In genomic region chr2:149331023-149331400, GRCh38 we compare ENCODE assay signal across 10 cellular contexts. TPM values are rescaled to one million over a fixed set of nuclear protein-coding genes. Genes with fewer than 3 reads are reported as not detected.
DNase-seq lines count a peak whose midpoint lies in the region; FAIRE-seq and TF ChIP-seq lines count a peak whose summit lies in the region.
"Had no signal": no experiment of that assay in that cellular context is flagged by ENCODE, and none has a peak within 500 bp of the region (broad histone marks: within the 10 kb centered on the region; RNA-seq: fewer than 3 reads in every experiment).

No MANE protein-coding gene starts in this region.

- peaks cover 3% of the 10 kb centered on the region for H3K27me3 Mint-ChIP-seq in neural progenitor cell (ENCODE audit: insufficient read depth, low read depth)

- H3K79me2 ChIP-seq in endothelial cell of umbilical vein (ENCODE audit: control insufficient read depth, insufficient read depth, low read length) (no peaks in the 10 kb centered on the region), neural progenitor cell (ENCODE audit: low read depth) (no peaks in the 10 kb centered on the region), Karpas-422 (ENCODE audit: low read length) (no peaks in the 10 kb centered on the region)

- CTCF ChIA-PET in endothelial cell of umbilical vein (lab: Charles Lee) = interaction anchor here (1.5 to 2.7 kb wide), 3 partner anchors 35 to 314 kb away, joined by 3 to 18 read pairs (median 4); no protein-coding TSS in a partner anchor

- H3K36me3 Mint-ChIP-seq in neural progenitor cell = no peaks in the 10 kb centered on the region

- H3K27ac ChIP-seq in endothelial cell of umbilical vein (ENCODE audit: insufficient read depth, low read depth, low read length) (no peak overlapping the region), neural progenitor cell (no peak overlapping the region), Karpas-422 (ENCODE audit: low read length) (no peak overlapping the region)
- H3K27ac ChIP-seq: HL-60 had no signal

- H3K4me2 ChIP-seq in endothelial cell of umbilical vein (ENCODE audit: insufficient read depth, low read length) (peak overlapping the region; percentile 73), neural progenitor cell (peak overlapping the region; percentile 91), Karpas-422 (ENCODE audit: low read depth, low read length, poor library complexity, severe bottlenecking) (no peak overlapping the region)

- TF ChIP-seq POLR2A in endothelial cell of umbilical vein (IDR thresholded peaks at IDR 0.05; ENCODE audit: low read depth, low read length) = no peak

- peak overlapping the region; percentile 51 for H3K9ac ChIP-seq in endothelial cell of umbilical vein (replicated peaks; ENCODE audit: extremely low read depth, insufficient read depth, low read length)
- no peak overlapping the region for H3K9ac ChIP-seq in neural progenitor cell
- H3K9ac ChIP-seq in Karpas-422 (ENCODE audit: low read length) = no peak overlapping the region

- H3F3A ChIP-seq in neural progenitor cell (ENCODE audit: low read depth) = peaks cover 20% of the 10 kb centered on the region

- H3K27ac Mint-ChIP-seq in neural progenitor cell = peak overlapping the region; percentile 83
- H3K27ac Mint-ChIP-seq: activated CD4-positive, alpha-beta T cell treated with anti-CD3 and anti-CD28 coated beads, Interleukin-2, amount 10 ng/mL, durations not matched to agents 7 days and 5 days had no signal

- H3K9me2 ChIP-seq in Karpas-422 (replicated peaks; ENCODE audit: insufficient read depth, low read length) = no peaks in the 10 kb centered on the region

- H3K9me3 Mint-ChIP-seq in neural progenitor cell = no peaks in the 10 kb centered on the region
- H3K9me3 Mint-ChIP-seq: activated CD4-positive, alpha-beta T cell treated with anti-CD3 and anti-CD28 coated beads, Interleukin-2, amount 10 ng/mL, durations not matched to agents 7 days and 5 days had no signal

- no TSS peak for BruUV-seq in endothelial cell of umbilical vein (replicated peaks; lab: Mats Ljungman, UMichigan)

- no peaks in the 10 kb centered on the region for H3K9me1 ChIP-seq in endothelial cell of umbilical vein (replicated peaks; ENCODE audit: control insufficient read depth, extremely low read depth, insufficient read depth, low read length)

- peak overlapping the region; percentile 95 for H3K4me3 Mint-ChIP-seq in neural progenitor cell
- H3K4me3 Mint-ChIP-seq: activated CD4-positive, alpha-beta T cell treated with anti-CD3 and anti-CD28 coated beads, Interleukin-2, amount 10 ng/mL, durations not matched to agents 7 days and 5 days had no signal

- H3K27me3 ChIP-seq in endothelial cell of umbilical vein (ENCODE audit: control insufficient read depth in 2 of 2, insufficient read depth in 2 of 2, low read length in 2 of 2) (no peaks in the 10 kb centered on the region), neural progenitor cell (peaks cover 38% of the 10 kb centered on the region), Karpas-422 (ENCODE audit: low read length) (no peaks in the 10 kb centered on the region)

- POLR2A ChIA-PET in endothelial cell of umbilical vein (lab: Charles Lee) = no interaction called here

- H3K4me3 ChIP-seq in AG10803 (ENCODE audit: low read length) (peak overlapping the region; percentile 75), LNCaP clone FGC (ENCODE audit: low read depth, low read length) (peak overlapping the region; percentile 61), endothelial cell of umbilical vein (replicated peaks in 1 of 3; ENCODE audit: insufficient read depth in 1 of 3, low read depth in 1 of 3, low read length in 3 of 3) (peak overlapping the region; percentile 78 to 89 (median 87)), neural progenitor cell (peak overlapping the region; percentile 77), Karpas-422 (ENCODE audit: low read length) (no peak overlapping the region)

- H3K9me3 ChIP-seq in endothelial cell of umbilical vein (replicated peaks; ENCODE audit: control insufficient read depth, insufficient read depth, low read length) (no peaks in the 10 kb centered on the region), neural progenitor cell (ENCODE audit: low read depth) (no peaks in the 10 kb centered on the region), Karpas-422 (ENCODE audit: low read length) (no peaks in the 10 kb centered on the region)

- H3K36me3 ChIP-seq in endothelial cell of umbilical vein (ENCODE audit: control insufficient read depth in 2 of 2, extremely low read depth in 1 of 2, insufficient read depth in 2 of 2, low read length in 2 of 2) (no peaks in the 10 kb centered on the region), neural progenitor cell (no peaks in the 10 kb centered on the region), Karpas-422 (ENCODE audit: insufficient read depth, low read length) (no peaks in the 10 kb centered on the region)

- TF ChIP-seq CTCF in AG10803 (conservative IDR thresholded peaks at IDR 0.05; ENCODE audit: low read length) = no peak
- no peak for TF ChIP-seq CTCF in LNCaP clone FGC (IDR thresholded peaks at IDR 0.05; ENCODE audit: control insufficient read depth, extremely low read depth, insufficient read depth)
- no peak for TF ChIP-seq CTCF in endothelial cell of umbilical vein (IDR thresholded peaks at IDR 0.05; ENCODE audit: extremely low read depth in 1 of 2, insufficient read depth in 1 of 2, low read depth in 1 of 2, low read length in 2 of 2)
- TF ChIP-seq CTCF in neural progenitor cell (IDR thresholded peaks at IDR 0.05) = no peak

- no peaks in the 10 kb centered on the region for H4K20me1 ChIP-seq in endothelial cell of umbilical vein (replicated peaks; ENCODE audit: control insufficient read depth, extremely low read depth, insufficient read depth, low read length)
- H4K20me1 ChIP-seq in neural progenitor cell (ENCODE audit: low read depth) = peaks cover 11% of the 10 kb centered on the region
- no peaks in the 10 kb centered on the region for H4K20me1 ChIP-seq in Karpas-422 (ENCODE audit: insufficient read depth, low read depth, low read length)

- H2AFZ ChIP-seq in endothelial cell of umbilical vein (ENCODE audit: low read depth, low read length) (peak overlapping the region; percentile 89), neural progenitor cell (replicated peaks) (peak overlapping the region; percentile 92), Karpas-422 (ENCODE audit: low read length) (no peak overlapping the region)

- DNase-seq in AG10803 (ENCODE audit: low read depth) (no peak), LNCaP clone FGC (ENCODE audit: low read depth) (no peak), endothelial cell of umbilical vein (ENCODE audit: low read depth, low spot score) (no peak), neural progenitor cell (ENCODE audit: low spot score) (peak; percentile 13), RCC 7860 (ENCODE audit: low spot score) (no peak), Ammon's horn (ENCODE audit: low spot score) (no peak), Karpas-422 (no peak)
- DNase-seq in activated effector memory CD4-positive, alpha-beta T cell treated with Interleukin-2 at 50 U/mL for 16 hours = no peak
- DNase-seq: activated CD4-positive, alpha-beta T cell treated with anti-CD3 and anti-CD28 coated beads, Interleukin-2, amount 10 ng/mL, durations not matched to agents 7 days and 5 days had no signal

- FAIRE-seq in endothelial cell of umbilical vein (lab: Jason Lieb, UNC) (no peak), RCC 7860 (lab: Jason Lieb, UNC) (no peak)

- intact Hi-C loops in endothelial cell of umbilical vein (cut with micrococcal nuclease) = loop anchor here (5.0 to 10.0 kb wide), 2 partner anchors 231 to 1904 kb away; no protein-coding TSS in a partner anchor

- H3K4me1 ChIP-seq in endothelial cell of umbilical vein (ENCODE audit: control insufficient read depth, extremely low read depth, insufficient read depth, low read length) (peaks cover 12% of the 10 kb centered on the region), neural progenitor cell (peaks cover 7% of the 10 kb centered on the region), Karpas-422 (ENCODE audit: low read length) (no peaks in the 10 kb centered on the region)

- dilution Hi-C loops in endothelial cell of umbilical vein (cut with MboI; ENCODE audit: extremely low pct_ligation_motif_present, low sequenced_read_pairs) = no loop called here

- H3K4me1 Mint-ChIP-seq in neural progenitor cell = peaks cover 18% of the 10 kb centered on the region

TF ChIP-seq in endothelial cell of umbilical vein, 7 proteins besides CTCF, POLR2A, EP300 and RAD21:
- no peak for TF ChIP-seq MAX (IDR thresholded peaks at IDR 0.05; ENCODE audit: insufficient read depth, insufficient read length)
- no peak for TF ChIP-seq POLR2AphosphoS5 (IDR thresholded peaks at IDR 0.05; ENCODE audit: insufficient read depth, low read depth, low read length)
- TF ChIP-seq EZH2 (IDR thresholded peaks at IDR 0.05; ENCODE audit: borderline replicate concordance, low read depth, low read length, severe bottlenecking) = no peak
- TF ChIP-seq FOS (IDR thresholded peaks at IDR 0.05; ENCODE audit: borderline replicate concordance, insufficient read depth, low read length) = no peak
- no peak for TF ChIP-seq GATA2 (IDR thresholded peaks at IDR 0.05; ENCODE audit: insufficient read depth, insufficient read length, low read depth, low read length)
- no peak for TF ChIP-seq MYC (IDR thresholded peaks at IDR 0.05; ENCODE audit: low read depth, low read length)
TF ChIP-seq in endothelial cell of umbilical vein: peak in this region for 0.

RNA-seq across cellular contexts. Expression of gene LYPD6, which starts 0.6 kb away (rescaled TPM):
- 3.1 and 4.0 TPM in 2 replicates for total RNA-seq in endothelial cell of umbilical vein
- 3.0 and 3.3 TPM in 2 replicates for polyA plus RNA-seq in endothelial cell of umbilical vein
- 3.2 and 3.4 TPM in 2 replicates for polyA plus RNA-seq in endothelial cell of umbilical vein (2011; cell fraction: cytosol; rRNA removed)
- 3.8 TPM in 2 replicates for polyA plus RNA-seq in endothelial cell of umbilical vein (2011; cell fraction: nucleus; rRNA removed)
- 4.2 and 4.9 TPM in 2 replicates for polyA plus RNA-seq in endothelial cell of umbilical vein (2012)
- 7.1 and 9.5 TPM in 2 replicates for polyA minus RNA-seq in endothelial cell of umbilical vein
- 2.6 TPM for polyA minus RNA-seq in endothelial cell of umbilical vein (2011; cell fraction: cytosol; rRNA and poly(A)+ RNA removed)
- 3.4 and 5.0 TPM in 2 replicates for polyA minus RNA-seq in endothelial cell of umbilical vein (2011; cell fraction: nucleus; rRNA and poly(A)+ RNA removed)
- 4.1 and 4.4 TPM in 2 replicates for total RNA-seq in neural progenitor cell (ENCODE audit: low replicate concordance)
- not detected in 2 replicates for total RNA-seq in Karpas-422 (2014; rRNA removed; shearing (Covaris generic); ENCODE audit: low replicate concordance)
- total RNA-seq: activated CD4-positive, alpha-beta T cell treated with anti-CD3 and anti-CD28 coated beads, Interleukin-2, amount 10 ng/mL, durations not matched to agents 7 days and 5 days had no signal
